Comparison of ENCODE assay signal across 1 cellular context in the genomic region with DNA sequence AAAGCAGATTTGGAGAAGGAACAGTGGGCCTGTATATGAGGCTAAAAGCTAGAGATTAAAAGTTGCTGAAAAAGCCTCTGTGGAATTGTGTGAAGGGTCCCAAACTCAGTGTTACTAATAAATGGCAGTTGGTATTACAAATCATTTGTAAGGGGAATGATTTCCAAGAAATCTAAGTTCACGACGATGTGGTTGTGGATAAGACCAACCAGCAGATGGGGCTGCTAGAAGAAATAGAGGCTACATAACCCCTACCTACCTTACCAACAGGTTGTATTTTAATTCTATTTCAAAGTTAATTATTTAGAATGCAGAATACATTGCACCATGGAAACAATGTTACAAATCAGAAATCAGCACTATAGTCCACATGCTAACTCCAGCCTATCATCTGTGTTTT.
TF ChIP-seq lines count a peak whose summit lies in the region.

No MANE protein-coding gene starts in this region.

TF ChIP-seq in HEK293, 187 proteins besides CTCF, POLR2A, EP300 and RAD21 (continued from another document):
- TF ChIP-seq, protein P1, sequence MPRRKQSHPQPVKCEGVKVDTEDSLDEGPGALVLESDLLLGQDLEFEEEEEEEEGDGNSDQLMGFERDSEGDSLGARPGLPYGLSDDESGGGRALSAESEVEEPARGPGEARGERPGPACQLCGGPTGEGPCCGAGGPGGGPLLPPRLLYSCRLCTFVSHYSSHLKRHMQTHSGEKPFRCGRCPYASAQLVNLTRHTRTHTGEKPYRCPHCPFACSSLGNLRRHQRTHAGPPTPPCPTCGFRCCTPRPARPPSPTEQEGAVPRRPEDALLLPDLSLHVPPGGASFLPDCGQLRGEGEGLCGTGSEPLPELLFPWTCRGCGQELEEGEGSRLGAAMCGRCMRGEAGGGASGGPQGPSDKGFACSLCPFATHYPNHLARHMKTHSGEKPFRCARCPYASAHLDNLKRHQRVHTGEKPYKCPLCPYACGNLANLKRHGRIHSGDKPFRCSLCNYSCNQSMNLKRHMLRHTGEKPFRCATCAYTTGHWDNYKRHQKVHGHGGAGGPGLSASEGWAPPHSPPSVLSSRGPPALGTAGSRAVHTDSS (tag by site-specific recombination; IDR thresholded peaks at IDR 0.05) = no peak
